8 cellular contexts compared by ENCODE assay signal in genomic region chr3:48507256-48508061, GRCh38. TPM values are rescaled to one million over a fixed set of nuclear protein-coding genes. Genes with fewer than 3 reads are reported as not detected.
A peak's percentile ranks its signal among the peaks of the same experiment; 100 is the strongest.
DNase-seq lines count a peak whose midpoint lies in the region; ATAC-seq and TF ChIP-seq lines count a peak whose summit lies in the region.

No MANE protein-coding gene starts in this region.

- no peaks in the 10 kb centered on the region for H3K36me3 ChIP-seq in gastroesophageal sphincter

- 72 to 74% methylated on average over 3 to 4 of the region's 10 CpGs for WGBS in gastroesophageal sphincter (ENCODE audit: low coverage in 1 of 2), 2 donors

- ATAC-seq in HG02642 (IDR thresholded peaks at IDR 0.05; ENCODE audit: poor library complexity, unreplicated experiment) (peak; percentile 55), gastroesophageal sphincter (no peak), GM19023 (IDR thresholded peaks at IDR 0.05; ENCODE audit: unreplicated experiment) (no peak), HG02852 (IDR thresholded peaks at IDR 0.05; ENCODE audit: unreplicated experiment) (no peak)

- TF ChIP-seq CTCF in gastroesophageal sphincter (IDR thresholded peaks at IDR 0.05) (peak in 3 of 4 experiments; percentile 28 to 57 (median 37)), retinal pigment epithelial cell (conservative IDR thresholded peaks at IDR 0.05; ENCODE audit: low read depth, low read length) (peak; percentile 78)

- H3K27me3 ChIP-seq in gastroesophageal sphincter = no peaks in the 10 kb centered on the region

- no peaks in the 10 kb centered on the region for H3K9me3 ChIP-seq in gastroesophageal sphincter

- H3K27ac ChIP-seq in gastroesophageal sphincter = no peak overlapping the region

- TF ChIP-seq POLR2A in gastroesophageal sphincter (IDR thresholded peaks at IDR 0.05) = no peak

- peak; percentile 88 for DNase-seq in Daoy (ENCODE audit: low read depth)
- DNase-seq in RPMI8226 = peak; percentile 86
- DNase-seq in activated T-helper 1 cell treated with anti-CD3 and anti-CD28 coated beads, Interleukin-2, amount 50 U/mL, for 16 hours (ENCODE audit: low read depth in 1 of 2, low spot score in 1 of 2) = peak; percentile 50 to 57
- DNase-seq in retinal pigment epithelial cell (ENCODE audit: low read depth) = peak; percentile 68

- TF ChIP-seq EP300 in gastroesophageal sphincter (IDR thresholded peaks at IDR 0.05) = no peak

- H3K4me3 ChIP-seq in gastroesophageal sphincter (no peak overlapping the region), retinal pigment epithelial cell (ENCODE audit: low read length) (no peak overlapping the region)

- H3K4me1 ChIP-seq in gastroesophageal sphincter = peaks cover 0 to 27% (median 17%) of the 10 kb centered on the region in 3 donors

RNA-seq across cellular contexts. Expression of gene SHISA5, which starts 3.5 kb away (rescaled TPM):
- 55.2 and 59.1 TPM in 2 replicates for total RNA-seq in Daoy (2014; rRNA removed; shearing (Covaris generic))
- 100 to 1,000 TPM in 3 of 4 donors, 10 to 100 TPM in 1; 98.2 to 191 (median 122) TPM for total RNA-seq in gastroesophageal sphincter

RNA-seq across cellular contexts. Expression of gene PFKFB4, which starts 49.1 kb away (rescaled TPM):
- 4.1 and 6.9 TPM in 2 replicates for total RNA-seq in Daoy (2014; rRNA removed; shearing (Covaris generic))
- 1 to 10 TPM; 1.8 to 2.9 (median 2.4) TPM for total RNA-seq in gastroesophageal sphincter

RNA-seq across cellular contexts. Expression of gene UCN2, which starts 56.1 kb away (rescaled TPM):
- 3.0 and 6.2 TPM in 2 replicates for total RNA-seq in Daoy (2014; rRNA removed; shearing (Covaris generic))
- under 1 TPM in 1 of 4 donors, not detected in 3; 0.19 TPM for total RNA-seq in gastroesophageal sphincter
